Comparison of ENCODE assay signal across 8 cellular contexts in genomic region chr7:149872419-149873073, GRCh38. TPM values are rescaled to one million over a fixed set of nuclear protein-coding genes. Genes with fewer than 3 reads are reported as not detected.
DNase-seq lines count a peak whose midpoint lies in the region; ATAC-seq, FAIRE-seq and TF ChIP-seq lines count a peak whose summit lies in the region.

No MANE protein-coding gene starts in this region.

- ATAC-seq in natural killer cell: no peak
- ATAC-seq in GM21381 (IDR thresholded peaks at IDR 0.05; ENCODE audit: unreplicated experiment): no peak
- no peak for ATAC-seq in HG03469 (IDR thresholded peaks at IDR 0.05; ENCODE audit: unreplicated experiment)

- peaks cover 19% of the 10 kb centered on the region for H3K36me3 Mint-ChIP-seq in activated T-helper 1 cell treated with anti-CD3 and anti-CD28 coated beads, Interleukin-12 subunit alpha, Interleukin-12 subunit beta, Interleukin-2, Interleukin-4 antibody, amounts not matched to agents 30 ng/mL and 10 ng/mL and 1 ng/mL, durations not matched to agents 14 hours and 24 hours and 36 hours (ENCODE audit: low read depth)
- no peaks in the 10 kb centered on the region for H3K36me3 Mint-ChIP-seq in natural killer cell

- H3K4me1 Mint-ChIP-seq in activated T-helper 1 cell treated with anti-CD3 and anti-CD28 coated beads, Interleukin-12 subunit alpha, Interleukin-12 subunit beta, Interleukin-2, Interleukin-4 antibody, amounts not matched to agents 30 ng/mL and 10 ng/mL and 1 ng/mL, durations not matched to agents 14 hours and 24 hours and 36 hours (ENCODE audit: low read depth): peaks cover 73% of the 10 kb centered on the region
- peaks cover 50 to 59% of the 10 kb centered on the region in 2 donors for H3K4me1 Mint-ChIP-seq in natural killer cell

- intact Hi-C loops in activated T-helper 1 cell treated with anti-CD3 and anti-CD28 coated beads, Interleukin-12 subunit alpha, Interleukin-12 subunit beta, Interleukin-2, Interleukin-4 antibody, amounts not matched to agents 30 ng/mL and 10 ng/mL and 1 ng/mL, durations not matched to agents 14 hours and 24 hours and 36 hours (cut with micrococcal nuclease): loop anchor here (1.0 to 10.0 kb wide), 6 partner anchors 34 to 610 kb away; partner anchors contain the start of genes ACTR3C, LRRC61, ZNF783 and ZNF862
- intact Hi-C loops in natural killer cell (cut with micrococcal nuclease): loop anchor here (5.0 kb wide), 1 partner anchor 35 kb away; the partner anchor contains the start of gene ZNF862

- peak overlapping the region; percentile 92 for H3K27ac Mint-ChIP-seq in activated T-helper 1 cell treated with anti-CD3 and anti-CD28 coated beads, Interleukin-12 subunit alpha, Interleukin-12 subunit beta, Interleukin-2, Interleukin-4 antibody, amounts not matched to agents 30 ng/mL and 10 ng/mL and 1 ng/mL, durations not matched to agents 14 hours and 24 hours and 36 hours
- peak overlapping the region; percentile 18 to 82 for H3K27ac Mint-ChIP-seq in natural killer cell

- TF ChIP-seq CTCF in C4-2B (conservative IDR thresholded peaks at IDR 0.05): no peak
- no peak for TF ChIP-seq CTCF in natural killer cell (IDR thresholded peaks at IDR 0.05)

- no peaks in the 10 kb centered on the region for H3K27me3 Mint-ChIP-seq in activated T-helper 1 cell treated with anti-CD3 and anti-CD28 coated beads, Interleukin-12 subunit alpha, Interleukin-12 subunit beta, Interleukin-2, Interleukin-4 antibody, amounts not matched to agents 30 ng/mL and 10 ng/mL and 1 ng/mL, durations not matched to agents 14 hours and 24 hours and 36 hours (ENCODE audit: insufficient read depth)
- H3K27me3 Mint-ChIP-seq in natural killer cell (ENCODE audit: low read depth in 2 of 2): no peaks in the 10 kb centered on the region

- no peaks in the 10 kb centered on the region for H3K9me3 Mint-ChIP-seq in activated T-helper 1 cell treated with anti-CD3 and anti-CD28 coated beads, Interleukin-12 subunit alpha, Interleukin-12 subunit beta, Interleukin-2, Interleukin-4 antibody, amounts not matched to agents 30 ng/mL and 10 ng/mL and 1 ng/mL, durations not matched to agents 14 hours and 24 hours and 36 hours
- H3K9me3 Mint-ChIP-seq in natural killer cell: no peaks in the 10 kb centered on the region

- peak overlapping the region; percentile 90 for H3K27ac ChIP-seq in C4-2B

- H3K4me3 Mint-ChIP-seq in activated T-helper 1 cell treated with anti-CD3 and anti-CD28 coated beads, Interleukin-12 subunit alpha, Interleukin-12 subunit beta, Interleukin-2, Interleukin-4 antibody, amounts not matched to agents 30 ng/mL and 10 ng/mL and 1 ng/mL, durations not matched to agents 14 hours and 24 hours and 36 hours: peak overlapping the region; percentile 90
- peak overlapping the region; percentile 92 for H3K4me3 Mint-ChIP-seq in natural killer cell

- FAIRE-seq in GM19239 (lab: Jason Lieb, UNC): peak; percentile 86

- no peak for DNase-seq in GM19239 (ENCODE audit: insufficient read length, low spot score)
- peak; percentile 37 for DNase-seq in NCI-H2171 (lab: John Stamatoyannopoulos, UW)
- DNase-seq in activated T-helper 1 cell treated with anti-CD3 and anti-CD28 coated beads, Interleukin-12 subunit alpha, Interleukin-12 subunit beta, Interleukin-2, Interleukin-4 antibody, amounts not matched to agents 30 ng/mL and 10 ng/mL and 1 ng/mL, durations not matched to agents 14 hours and 24 hours and 36 hours (ENCODE audit: low spot score): no peak
- peak; percentile 80 for DNase-seq in foreskin melanocyte
- DNase-seq in natural killer cell: no peak

RNA-seq across cellular contexts. Expression of gene ATP6V0E2, which starts 1.2 kb away (rescaled TPM):
- 47.5 and 51.2 TPM in 2 replicates for total RNA-seq in activated T-helper 1 cell treated with anti-CD3 and anti-CD28 coated beads, Interleukin-12 subunit alpha, Interleukin-12 subunit beta, Interleukin-2, Interleukin-4 antibody, amounts not matched to agents 30 ng/mL and 10 ng/mL and 1 ng/mL, durations not matched to agents 14 hours and 24 hours and 36 hours
- total RNA-seq in natural killer cell: 10 to 100 TPM; 23.2 to 39.4 (median 34.9) TPM

RNA-seq across cellular contexts. Expression of gene ZNF862, which starts 34.4 kb away (rescaled TPM):
- 14.2 and 19.3 TPM in 2 replicates for total RNA-seq in activated T-helper 1 cell treated with anti-CD3 and anti-CD28 coated beads, Interleukin-12 subunit alpha, Interleukin-12 subunit beta, Interleukin-2, Interleukin-4 antibody, amounts not matched to agents 30 ng/mL and 10 ng/mL and 1 ng/mL, durations not matched to agents 14 hours and 24 hours and 36 hours
- 10 to 100 TPM; 21.4 to 28.9 (median 21.7) TPM for total RNA-seq in natural killer cell

Comparison
In these comparisons a context has a peak if more than half of its experiments do, and no peak if none do; other contexts are left out.
1. DNase-seq: peak in NCI-H2171 (single experiment) and foreskin melanocyte (single experiment); none in GM19239 (single experiment), activated T-helper 1 cell treated with anti-CD3 and anti-CD28 coated beads, Interleukin-12 subunit alpha, Interleukin-12 subunit beta, Interleukin-2, Interleukin-4 antibody, amounts not matched to agents 30 ng/mL and 10 ng/mL and 1 ng/mL, durations not matched to agents 14 hours and 24 hours and 36 hours (single experiment) and natural killer cell (single experiment).